ENCODE assay signal across 8 cellular contexts in genomic region chr19:9834726-9835506, GRCh38. TPM values are rescaled to one million over a fixed set of nuclear protein-coding genes. Genes with fewer than 3 reads are reported as not detected.
A peak's percentile ranks its signal among the peaks of the same experiment; 100 is the strongest.
DNase-seq lines count a peak whose midpoint lies in the region; FAIRE-seq and TF ChIP-seq lines count a peak whose summit lies in the region.

Gene PIN1, plus strand, starts transcription at chr19:9835318. Its CDS starts 27 bp downstream, at chr19:9835345.

- H3K27me3 ChIP-seq in GM06990 (replicated peaks; ENCODE audit: control insufficient read depth, insufficient read depth, low read length) (no peaks in the 10 kb centered on the region), neutrophil (no peaks in the 10 kb centered on the region)

- H3K27me3 Mint-ChIP-seq in activated naive CD4-positive, alpha-beta T cell treated with anti-CD3 and anti-CD28 coated beads for 36 hours (ENCODE audit: low read depth) = no peaks in the 10 kb centered on the region

- CTCF ChIA-PET in activated naive CD4-positive, alpha-beta T cell treated with anti-CD3 and anti-CD28 coated beads for 36 hours (lab: Charles Lee) = interaction anchor here (0.5 to 1.1 kb wide), 3 partner anchors 23 to 253 kb away, joined by 3 to 4 read pairs (median 3); no protein-coding TSS in a partner anchor

- H3K4me1 Mint-ChIP-seq in activated naive CD4-positive, alpha-beta T cell treated with anti-CD3 and anti-CD28 coated beads for 36 hours (ENCODE audit: low read depth) = peaks cover 27% of the 10 kb centered on the region

- H3K27ac ChIP-seq in neutrophil = peak within 1 kb of the TSS; percentile 73
- H3K27ac ChIP-seq in substantia nigra (ENCODE audit: low read depth, low read length, poor library complexity, severe bottlenecking) = peak within 1 kb of the TSS; percentile 79

- FAIRE-seq in frontal cortex (lab: Jason Lieb, UNC) = no peak

- DNase-seq in GM06990 (ENCODE audit: extremely low read depth, insufficient read length) (peak; percentile 100), HFF-Myc (ENCODE audit: extremely low read depth, low read depth) (peak; percentile 95), NAMALWA (ENCODE audit: low spot score) (peak; percentile 99), SK-N-DZ (ENCODE audit: low spot score) (peak; percentile 98), frontal cortex (ENCODE audit: low spot score in 2 of 2) (peak; percentile 99), substantia nigra (lab: John Stamatoyannopoulos, UW) (peak; percentile 67 to 99 (median 97))
- peak; percentile 99 for DNase-seq in activated naive CD4-positive, alpha-beta T cell treated with anti-CD3 and anti-CD28 coated beads for 36 hours

- peak within 1 kb of the TSS; percentile 85 for H3K27ac Mint-ChIP-seq in activated naive CD4-positive, alpha-beta T cell treated with anti-CD3 and anti-CD28 coated beads for 36 hours

- TF ChIP-seq CTCF in GM06990 (IDR thresholded peaks at IDR 0.05; ENCODE audit: insufficient read depth, low read length, poor library complexity, severe bottlenecking) (peak; percentile 20), HFF-Myc (IDR thresholded peaks at IDR 0.05; ENCODE audit: low read depth, low read length, missing control alignments) (peak; percentile 49), neutrophil (IDR thresholded peaks at IDR 0.05) (peak; percentile 87)

- H3K4me1 ChIP-seq in neutrophil (ENCODE audit: control insufficient read depth in 1 of 2, insufficient read depth in 1 of 2, low read depth in 1 of 2, low read length in 1 of 2) = peaks cover 13 to 21% of the 10 kb centered on the region in 2 experiments

- H3K36me3 Mint-ChIP-seq in activated naive CD4-positive, alpha-beta T cell treated with anti-CD3 and anti-CD28 coated beads for 36 hours (ENCODE audit: low read depth) = peaks cover 7% of the 10 kb centered on the region

- peak within 1 kb of the TSS; percentile 84 for H3K4me3 Mint-ChIP-seq in activated naive CD4-positive, alpha-beta T cell treated with anti-CD3 and anti-CD28 coated beads for 36 hours

- no peaks in the 10 kb centered on the region for H3K9me3 Mint-ChIP-seq in activated naive CD4-positive, alpha-beta T cell treated with anti-CD3 and anti-CD28 coated beads for 36 hours

- intact Hi-C loops in activated naive CD4-positive, alpha-beta T cell treated with anti-CD3 and anti-CD28 coated beads for 36 hours (cut with micrococcal nuclease) = loop anchor here (1.0 to 10.0 kb wide), 5 partner anchors 8 to 272 kb away; partner anchors contain the start of genes FBXL12, PPAN and UBL5

- peak within 1 kb of the TSS; percentile 92 for H3K4me3 ChIP-seq in GM06990 (replicated peaks; ENCODE audit: low read depth, low read length)
- peak within 1 kb of the TSS; percentile 79 for H3K4me3 ChIP-seq in HFF-Myc (replicated peaks; ENCODE audit: low read depth, low read length)
- H3K4me3 ChIP-seq in neutrophil (ENCODE audit: low read depth in 1 of 2, low read length in 1 of 2) = peak within 1 kb of the TSS; percentile 72 to 93

- peaks cover 4% of the 10 kb centered on the region for H3K36me3 ChIP-seq in GM06990 (ENCODE audit: control insufficient read depth, insufficient read depth, low read length)
- peaks cover 34% of the 10 kb centered on the region for H3K36me3 ChIP-seq in neutrophil

- H3K9me3 ChIP-seq in neutrophil = no peaks in the 10 kb centered on the region

RNA-seq across cellular contexts. Expression of gene PIN1, which starts in this region (rescaled TPM):
- 264 and 310 TPM in 2 replicates for polyA plus RNA-seq in SK-N-DZ (2014; cell fraction: cytosol; rRNA removed)
- 196 and 235 TPM in 2 replicates for polyA plus RNA-seq in SK-N-DZ (2014; cell fraction: nucleus; rRNA removed)
- total RNA-seq in activated naive CD4-positive, alpha-beta T cell treated with anti-CD3 and anti-CD28 coated beads for 36 hours = 10 to 100 TPM; 84.5 to 88.1 TPM
- 67.3 TPM for total RNA-seq in frontal cortex

Comparison
In these comparisons a context has a peak if more than half of its experiments do, and no peak if none do; other contexts are left out.
1. Peak in every context shown above with its lines: DNase-seq, H3K4me3 ChIP-seq and H3K27ac ChIP-seq.
2. CTCF ChIP-seq: peak in every context shown above with its lines; median percentile 87 in neutrophil; 49 in HFF-Myc; 20 in GM06990.